In genomic region chr17:41654908-41655607, GRCh38 we compare ENCODE assay signal across 1 cellular context.
TF ChIP-seq lines count a peak whose summit lies in the region.

No MANE protein-coding gene starts in this region.

TF ChIP-seq in HCT116, 20 proteins besides CTCF, POLR2A, EP300 and RAD21 (continued from another document):
- TF ChIP-seq YY1 (IDR thresholded peaks at IDR 0.05; ENCODE audit: extremely low read depth, insufficient replicate concordance, low read depth, low read length), result no peak
- TF ChIP-seq REST (IDR thresholded peaks at IDR 0.05; ENCODE audit: low read depth), result no peak
- no peak for TF ChIP-seq SRF (IDR thresholded peaks at IDR 0.05; ENCODE audit: low read depth)
- TF ChIP-seq ELF1 (IDR thresholded peaks at IDR 0.05; ENCODE audit: borderline replicate concordance, low read depth), result no peak
- TF ChIP-seq CBX3 (IDR thresholded peaks at IDR 0.05; ENCODE audit: low read depth), result no peak
- TF ChIP-seq, protein P1, sequence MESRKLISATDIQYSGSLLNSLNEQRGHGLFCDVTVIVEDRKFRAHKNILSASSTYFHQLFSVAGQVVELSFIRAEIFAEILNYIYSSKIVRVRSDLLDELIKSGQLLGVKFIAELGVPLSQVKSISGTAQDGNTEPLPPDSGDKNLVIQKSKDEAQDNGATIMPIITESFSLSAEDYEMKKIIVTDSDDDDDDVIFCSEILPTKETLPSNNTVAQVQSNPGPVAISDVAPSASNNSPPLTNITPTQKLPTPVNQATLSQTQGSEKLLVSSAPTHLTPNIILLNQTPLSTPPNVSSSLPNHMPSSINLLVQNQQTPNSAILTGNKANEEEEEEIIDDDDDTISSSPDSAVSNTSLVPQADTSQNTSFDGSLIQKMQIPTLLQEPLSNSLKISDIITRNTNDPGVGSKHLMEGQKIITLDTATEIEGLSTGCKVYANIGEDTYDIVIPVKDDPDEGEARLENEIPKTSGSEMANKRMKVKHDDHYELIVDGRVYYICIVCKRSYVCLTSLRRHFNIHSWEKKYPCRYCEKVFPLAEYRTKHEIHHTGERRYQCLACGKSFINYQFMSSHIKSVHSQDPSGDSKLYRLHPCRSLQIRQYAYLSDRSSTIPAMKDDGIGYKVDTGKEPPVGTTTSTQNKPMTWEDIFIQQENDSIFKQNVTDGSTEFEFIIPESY (IDR thresholded peaks at IDR 0.05; ENCODE audit: extremely low read depth, insufficient replicate concordance, low read length), result no peak
- no peak for TF ChIP-seq EGR1 (IDR thresholded peaks at IDR 0.05; ENCODE audit: low read depth)
- TF ChIP-seq ATF3 (IDR thresholded peaks at IDR 0.05), result no peak
- TF ChIP-seq CEBPB (IDR thresholded peaks at IDR 0.05; ENCODE audit: low read depth), result no peak
TF ChIP-seq in HCT116: peak in this region for 0.
